In the genomic region with DNA sequence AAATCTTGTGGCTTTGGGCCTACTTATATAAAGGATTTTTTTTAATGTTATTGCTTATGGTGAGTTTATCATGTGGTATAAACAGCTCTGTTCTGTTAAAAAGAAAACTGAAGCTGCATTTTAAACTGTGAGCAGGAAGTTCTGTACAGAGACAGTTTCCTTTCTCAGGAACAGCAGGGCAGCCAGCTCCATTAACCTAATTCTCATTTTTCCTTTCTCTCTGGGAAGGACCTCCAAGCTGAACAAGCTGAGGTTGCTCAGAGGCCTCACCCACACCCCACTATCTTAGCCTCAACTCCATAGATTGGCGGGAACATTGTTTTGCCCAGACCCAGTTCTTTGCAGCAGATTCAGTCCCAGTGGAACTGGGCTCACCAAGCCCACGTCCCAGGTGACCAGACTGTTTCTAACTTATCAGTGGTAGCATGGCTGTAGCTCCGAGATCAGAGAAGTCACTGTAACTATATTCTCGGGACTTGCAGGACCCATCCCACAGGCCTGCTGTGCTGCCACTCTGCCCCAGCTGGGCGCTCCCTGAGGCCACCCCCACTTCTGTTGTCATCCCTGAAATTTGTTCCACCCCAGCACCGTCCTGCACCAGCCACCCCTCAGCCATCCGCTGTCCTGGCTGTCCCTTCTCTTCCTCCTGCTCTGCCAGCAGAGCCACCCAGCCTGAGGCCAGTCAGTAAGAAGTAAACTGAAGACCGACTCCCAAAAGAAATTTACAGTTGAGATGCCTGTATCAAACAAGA, we compare ENCODE assay signal across 10 cellular contexts. TPM values are rescaled to one million over a fixed set of nuclear protein-coding genes. Genes with fewer than 3 reads are reported as not detected.
DNase-seq lines count a peak whose midpoint lies in the region; ATAC-seq and TF ChIP-seq lines count a peak whose summit lies in the region.
"Had no signal": no experiment of that assay in that cellular context is flagged by ENCODE, and none has a peak within 500 bp of the region (broad histone marks: within the 10 kb centered on the region; RNA-seq: fewer than 3 reads in every experiment).

No MANE protein-coding gene starts in this region.

- dilution Hi-C loops in mammary epithelial cell (cut with HindIII; ENCODE audit: low sequenced_read_pairs), result no loop called here

- H3K4me3 ChIP-seq in mammary epithelial cell (replicated peaks in 1 of 3; ENCODE audit: insufficient read depth in 1 of 3, low read depth in 2 of 3, low read length in 3 of 3) (no peak overlapping the region), mucosa of stomach (ENCODE audit: low read length) (no peak overlapping the region), vagina (no peak overlapping the region)

- DNase-seq in MCF 10A (ENCODE audit: unreplicated experiment) (no peak), mammary epithelial cell (no peak), vagina (ENCODE audit: extremely low spot score in 2 of 2) (no peak), NCI-H2171 (lab: John Stamatoyannopoulos, UW) (no peak), NCI-H82 treated with DMSO at 0.1 percent for 48 hours (lab: John Stamatoyannopoulos, UW; ENCODE audit: unreplicated experiment) (no peak)
- DNase-seq in central memory CD8-positive, alpha-beta T cell (ENCODE audit: low spot score in 2 of 2), result no peak
- DNase-seq: AML-193 had no signal

- no peaks in the 10 kb centered on the region for H3K4me1 Mint-ChIP-seq in MCF 10A (ENCODE audit: insufficient read depth, unreplicated experiment)
- H3K4me1 Mint-ChIP-seq in central memory CD8-positive, alpha-beta T cell, result peaks cover 9% of the 10 kb centered on the region

- H3K36me3 Mint-ChIP-seq in MCF 10A (ENCODE audit: insufficient read depth, unreplicated experiment), result peaks cover 50% of the 10 kb centered on the region
- peaks cover 2% of the 10 kb centered on the region for H3K36me3 Mint-ChIP-seq in central memory CD8-positive, alpha-beta T cell (ENCODE audit: insufficient read depth)

- no TSS peak for BruUV-seq in MCF 10A (replicated peaks; lab: Mats Ljungman, UMichigan)
- no TSS peak for BruUV-seq in mammary epithelial cell (replicated peaks; lab: Mats Ljungman, UMichigan)

- no peak for TF ChIP-seq CTCF in MCF 10A (IDR thresholded peaks at IDR 0.05; ENCODE audit: unreplicated experiment)
- TF ChIP-seq CTCF in mammary epithelial cell (conservative IDR thresholded peaks at IDR 0.05 in 1 of 2, IDR thresholded peaks at IDR 0.05 in 1 of 2; ENCODE audit: extremely low read depth in 1 of 2, insufficient read depth in 1 of 2, low read depth in 1 of 2, low read length in 2 of 2), result no peak
- TF ChIP-seq CTCF in vagina (IDR thresholded peaks at IDR 0.05), result no peak

- in situ Hi-C loops in mammary epithelial cell (cut with MboI; ENCODE audit: low sequenced_read_pairs in 2 of 2), result loop anchor here in 1 of 2 donors (5.0 kb wide), 1 partner anchor 100 kb away; no protein-coding TSS in a partner anchor

- no peaks in the 10 kb centered on the region for H4K20me1 ChIP-seq in mammary epithelial cell (ENCODE audit: insufficient read depth, low read length)

- H3K4me1 ChIP-seq in mammary epithelial cell (ENCODE audit: insufficient read depth, low read length) (no peaks in the 10 kb centered on the region), mucosa of stomach (ENCODE audit: control insufficient read depth, insufficient read depth, low read length) (peaks cover 33% of the 10 kb centered on the region), vagina (peaks cover 18% of the 10 kb centered on the region)
- H3K4me1 ChIP-seq: parathyroid adenoma had no signal

- H2AFZ ChIP-seq in mammary epithelial cell (ENCODE audit: low read depth, low read length), result no peak overlapping the region
- H2AFZ ChIP-seq: parathyroid adenoma had no signal

- H3K27me3 ChIP-seq in mammary epithelial cell (ENCODE audit: insufficient read depth, low read length) (no peaks in the 10 kb centered on the region), mucosa of stomach (ENCODE audit: control insufficient read depth, insufficient read depth, low read length) (no peaks in the 10 kb centered on the region), vagina (no peaks in the 10 kb centered on the region)

- H3K9ac ChIP-seq in mammary epithelial cell (ENCODE audit: insufficient read depth, low read length) (no peak overlapping the region), mucosa of stomach (ENCODE audit: low read length) (peak overlapping the region; percentile 29)
- H3K9ac ChIP-seq: parathyroid adenoma had no signal

- H3K27ac ChIP-seq in mammary epithelial cell (ENCODE audit: insufficient read depth, low read depth, low read length), result no peak overlapping the region
- peak overlapping the region; percentile 51 for H3K27ac ChIP-seq in vagina
- H3K27ac ChIP-seq: parathyroid adenoma had no signal

- intact Hi-C loops in MCF 10A (cut with micrococcal nuclease) (no loop called here), mammary epithelial cell (cut with micrococcal nuclease) (no loop called here), vagina (cut with DNase I) (no loop called here)

- H3K79me2 ChIP-seq in mammary epithelial cell (ENCODE audit: insufficient read depth, low read length), result peaks cover 29% of the 10 kb centered on the region
- H3K79me2 ChIP-seq: parathyroid adenoma had no signal

- POLR2A ChIA-PET in MCF 10A (lab: Yijun Ruan, JAX), result interaction anchor here (0.5 to 1.1 kb wide), 2 partner anchors 10 to 117 kb away, joined by 3 read pairs; no protein-coding TSS in a partner anchor

- no peak overlapping the region for H3K4me2 ChIP-seq in mammary epithelial cell (ENCODE audit: insufficient read depth, low read depth, low read length)

- no peak overlapping the region for H3K4me3 Mint-ChIP-seq in MCF 10A (ENCODE audit: unreplicated experiment)
- no peak overlapping the region for H3K4me3 Mint-ChIP-seq in central memory CD8-positive, alpha-beta T cell

- WGBS in mammary epithelial cell (ENCODE audit: low coverage, missing lambda C conversion rate), result 91% methylated on average over 7 of the region's 8 CpGs

- H3K9me3 ChIP-seq in mammary epithelial cell (replicated peaks; ENCODE audit: insufficient read depth, low read length) (peaks cover 3% of the 10 kb centered on the region), mucosa of stomach (ENCODE audit: control insufficient read depth, low read length) (no peaks in the 10 kb centered on the region), vagina (no peaks in the 10 kb centered on the region)

- H3K27ac Mint-ChIP-seq in MCF 10A (ENCODE audit: low read depth, unreplicated experiment), result peak overlapping the region; percentile 46
- H3K27ac Mint-ChIP-seq in central memory CD8-positive, alpha-beta T cell (ENCODE audit: low read depth), result peak overlapping the region; percentile 64

- H3K36me3 ChIP-seq in mammary epithelial cell (ENCODE audit: insufficient read depth, low read length) (peaks cover 19% of the 10 kb centered on the region), mucosa of stomach (ENCODE audit: control insufficient read depth, insufficient read depth, low read length) (no peaks in the 10 kb centered on the region), vagina (no peaks in the 10 kb centered on the region)

- TF ChIP-seq POLR2A in vagina (IDR thresholded peaks at IDR 0.05), result no peak

- H3K9me3 Mint-ChIP-seq in MCF 10A (ENCODE audit: unreplicated experiment), result peaks cover 3% of the 10 kb centered on the region
- no peaks in the 10 kb centered on the region for H3K9me3 Mint-ChIP-seq in central memory CD8-positive, alpha-beta T cell

- no peak for ATAC-seq in central memory CD8-positive, alpha-beta T cell (replicated peaks; ENCODE audit: extremely low read depth, poor library complexity, severe bottlenecking)
- ATAC-seq in GM18868 (IDR thresholded peaks at IDR 0.05; ENCODE audit: unreplicated experiment), result no peak

- H3K27me3 Mint-ChIP-seq in MCF 10A (ENCODE audit: insufficient read depth, unreplicated experiment), result no peaks in the 10 kb centered on the region
- no peaks in the 10 kb centered on the region for H3K27me3 Mint-ChIP-seq in central memory CD8-positive, alpha-beta T cell

- CTCF ChIA-PET in MCF 10A (lab: Yijun Ruan, JAX) (interaction anchor here (0.7 to 10.3 kb wide), 6 partner anchors 10 to 102 kb away, joined by 3 to 81 read pairs (median 10); no protein-coding TSS in a partner anchor), mammary epithelial cell (lab: Charles Lee; ENCODE audit: low non-redundant PET) (no interaction called here)

RNA-seq across cellular contexts. Expression of gene VILL, which starts 33.2 kb away (rescaled TPM):
- total RNA-seq in MCF 10A (2022) (not detected in 2 replicates), mammary epithelial cell (1 to 10 TPM; 1.8 to 3.0 TPM), vagina (7.9 TPM)
- 1.8 TPM for polyA plus RNA-seq in mammary epithelial cell
- polyA minus RNA-seq in mammary epithelial cell, result 1.1 TPM
